In the genomic region with DNA sequence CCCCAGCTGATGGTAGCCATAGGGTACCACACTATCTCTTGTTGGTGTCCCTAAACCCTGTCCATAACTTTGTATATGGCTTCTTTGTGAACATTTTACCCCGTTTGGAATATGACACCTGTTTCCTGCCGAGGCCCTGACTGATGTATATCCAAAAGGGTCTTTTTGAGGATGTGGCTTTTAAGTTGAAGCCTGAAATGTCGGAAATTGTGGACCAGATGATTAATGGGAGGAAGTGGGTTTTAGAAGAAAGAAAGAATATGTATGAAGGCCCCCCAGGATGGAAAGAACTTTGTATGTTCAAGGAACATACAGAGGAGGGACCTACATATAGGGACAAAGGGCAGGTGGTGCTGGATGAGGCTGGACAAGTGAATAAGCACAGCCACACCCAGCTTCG, we compare ENCODE assay signal across 27 cellular contexts. TPM values are rescaled to one million over a fixed set of nuclear protein-coding genes. Genes with fewer than 3 reads are reported as not detected.
"Had no signal": no experiment of that assay in that cellular context is flagged by ENCODE, and none has a peak within 500 bp of the region (broad histone marks: within the 10 kb centered on the region; RNA-seq: fewer than 3 reads in every experiment).

No MANE protein-coding gene starts in this region.

- H3K4me1 ChIP-seq: ascending aorta, esophagus muscularis mucosa, gastrocnemius medialis, left ventricle myocardium inferior, prostate gland, upper lobe of right lung had no signal

- H3K9me3 ChIP-seq: ascending aorta, esophagus muscularis mucosa, gastrocnemius medialis, neutrophil, ovary, prostate gland, upper lobe of right lung had no signal

- H3K36me3 ChIP-seq: ascending aorta, brain microvascular endothelial cell, esophagus muscularis mucosa, gastrocnemius medialis, left ventricle myocardium inferior, neutrophil, ovary, prostate gland, upper lobe of right lung had no signal

- ATAC-seq: activated CD8-positive, alpha-beta memory T cell treated with anti-CD3 and anti-CD28 coated beads, Interleukin-2, amount 10 ng/mL, durations not matched to agents 7 days and 5 days; gastrocnemius medialis; stimulated activated naive B cell treated with anti-CD40 and anti-IgM and Interleukin-4, amounts not matched to agents 10 μg/mL and 1 μg/mL and 100 μg/mL, for 72 hours; upper lobe of right lung had no signal

- DNase-seq: activated B cell treated with CpG ODN at 0.5 μM for 24 hours; activated CD4-positive, alpha-beta memory T cell treated with anti-CD3 and anti-CD28 coated beads for 36 hours; activated CD4-positive, alpha-beta T cell treated with anti-CD3 and anti-CD28 coated beads for 4 hours; activated CD8-positive, alpha-beta memory T cell treated with anti-CD3 and anti-CD28 coated beads, Interleukin-2, amount 10 ng/mL, durations not matched to agents 7 days and 5 days; activated gamma-delta T cell; activated naive CD4-positive, alpha-beta T cell treated with anti-CD3 and anti-CD28 coated beads, Interleukin-2, amount 50 U/mL, for 16 hours; brain microvascular endothelial cell; caudate nucleus; effector memory CD4-positive, alpha-beta T cell; gastrocnemius medialis; hypothalamus; left ventricle myocardium inferior; mammary epithelial cell; ovary; stimulated activated CD4-positive, alpha-beta T cell treated with anti-CD3 and anti-CD28 coated beads, Interleukin-2, amount 100 ng/mL, for 48 hours; stimulated activated CD8-positive, alpha-beta memory T cell treated with anti-CD3 and anti-CD28 coated beads, Interleukin-4, amount 100 ng/mL, for 48 hours; stimulated activated naive B cell treated with anti-CD40 and anti-IgM and Interleukin-4, amounts not matched to agents 10 μg/mL and 1 μg/mL and 100 μg/mL, for 72 hours; T1000; upper lobe of right lung had no signal

- H3K27me3 Mint-ChIP-seq: activated CD4-positive, alpha-beta memory T cell treated with anti-CD3 and anti-CD28 coated beads for 36 hours had no signal

- H3K36me3 Mint-ChIP-seq: activated CD4-positive, alpha-beta memory T cell treated with anti-CD3 and anti-CD28 coated beads for 36 hours; stimulated activated naive B cell treated with anti-CD40 and anti-IgM and Interleukin-4, amounts not matched to agents 10 μg/mL and 1 μg/mL and 100 μg/mL, for 72 hours had no signal

- H3K9me3 Mint-ChIP-seq: activated B cell treated with CpG ODN at 0.5 μM for 24 hours; activated CD4-positive, alpha-beta memory T cell treated with anti-CD3 and anti-CD28 coated beads for 36 hours; nephron; stimulated activated naive B cell treated with anti-CD40 and anti-IgM and Interleukin-4, amounts not matched to agents 10 μg/mL and 1 μg/mL and 100 μg/mL, for 72 hours had no signal

- H3K4me3 ChIP-seq: ascending aorta, esophagus muscularis mucosa, gastrocnemius medialis, left ventricle myocardium inferior, ovary, prostate gland, upper lobe of right lung had no signal

- H3K27ac Mint-ChIP-seq: activated B cell treated with CpG ODN at 0.5 μM for 24 hours; activated CD4-positive, alpha-beta memory T cell treated with anti-CD3 and anti-CD28 coated beads for 36 hours; activated CD8-positive, alpha-beta memory T cell treated with anti-CD3 and anti-CD28 coated beads, Interleukin-2, amount 10 ng/mL, durations not matched to agents 7 days and 5 days; activated T-helper 1 cell treated with anti-CD3 and anti-CD28 coated beads, Interleukin-12 subunit alpha, Interleukin-12 subunit beta, Interleukin-2, Interleukin-4 antibody, amounts not matched to agents 30 ng/mL and 10 ng/mL and 1 ng/mL, durations not matched to agents 14 hours and 24 hours and 36 hours; nephron; stimulated activated naive B cell treated with anti-CD40 and anti-IgM and Interleukin-4, amounts not matched to agents 10 μg/mL and 1 μg/mL and 100 μg/mL, for 72 hours had no signal

- H3K27ac ChIP-seq: ascending aorta, brain microvascular endothelial cell, esophagus muscularis mucosa, gastrocnemius medialis, left ventricle myocardium inferior, neutrophil, ovary, prostate gland, upper lobe of right lung had no signal

- H3K27me3 ChIP-seq: ascending aorta, brain microvascular endothelial cell, esophagus muscularis mucosa, gastrocnemius medialis, ovary, upper lobe of right lung had no signal

- H3K4me3 Mint-ChIP-seq: activated B cell treated with CpG ODN at 0.5 μM for 24 hours; activated CD4-positive, alpha-beta memory T cell treated with anti-CD3 and anti-CD28 coated beads for 36 hours; activated CD8-positive, alpha-beta memory T cell treated with anti-CD3 and anti-CD28 coated beads, Interleukin-2, amount 10 ng/mL, durations not matched to agents 7 days and 5 days; activated T-helper 1 cell treated with anti-CD3 and anti-CD28 coated beads, Interleukin-12 subunit alpha, Interleukin-12 subunit beta, Interleukin-2, Interleukin-4 antibody, amounts not matched to agents 30 ng/mL and 10 ng/mL and 1 ng/mL, durations not matched to agents 14 hours and 24 hours and 36 hours; nephron; stimulated activated naive B cell treated with anti-CD40 and anti-IgM and Interleukin-4, amounts not matched to agents 10 μg/mL and 1 μg/mL and 100 μg/mL, for 72 hours had no signal

RNA-seq across cellular contexts. Expression of gene TNFSF8, which starts 16.7 kb away (rescaled TPM):
- total RNA-seq: dermis microvascular lymphatic vessel endothelial cell, endothelial cell of umbilical vein, mammary epithelial cell had no signal
